ENCODE assay signal across 1 cellular context in the genomic region with DNA sequence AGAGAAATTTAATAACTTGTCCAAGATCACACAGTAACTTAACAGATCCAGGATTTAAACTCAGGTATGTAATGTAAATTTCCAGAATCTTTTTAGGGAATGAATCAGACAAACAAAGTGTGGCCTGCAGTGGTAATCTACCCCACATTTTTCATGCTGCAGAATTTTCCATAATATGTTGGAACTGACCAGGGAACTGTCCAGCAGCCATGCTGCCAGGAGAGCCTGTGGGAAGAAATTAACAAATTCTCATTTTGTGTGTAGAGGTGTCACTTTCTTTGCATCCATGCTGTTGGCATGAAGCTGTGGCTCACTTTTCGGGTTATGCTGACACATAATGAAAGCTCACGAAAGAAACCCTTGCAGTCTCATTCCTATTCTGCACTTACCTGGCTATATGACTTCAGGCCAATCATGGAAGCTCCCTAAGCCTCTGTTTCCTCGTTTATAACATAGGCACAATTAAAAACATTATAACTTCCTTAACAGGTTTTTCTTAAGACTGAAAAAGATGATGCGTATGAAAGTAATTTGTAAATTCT.
TF ChIP-seq lines count a peak whose summit lies in the region.

No MANE protein-coding gene starts in this region.

TF ChIP-seq in HCT116, 20 proteins besides CTCF, POLR2A, EP300 and RAD21 (continued from another document):
- TF ChIP-seq, protein P1, sequence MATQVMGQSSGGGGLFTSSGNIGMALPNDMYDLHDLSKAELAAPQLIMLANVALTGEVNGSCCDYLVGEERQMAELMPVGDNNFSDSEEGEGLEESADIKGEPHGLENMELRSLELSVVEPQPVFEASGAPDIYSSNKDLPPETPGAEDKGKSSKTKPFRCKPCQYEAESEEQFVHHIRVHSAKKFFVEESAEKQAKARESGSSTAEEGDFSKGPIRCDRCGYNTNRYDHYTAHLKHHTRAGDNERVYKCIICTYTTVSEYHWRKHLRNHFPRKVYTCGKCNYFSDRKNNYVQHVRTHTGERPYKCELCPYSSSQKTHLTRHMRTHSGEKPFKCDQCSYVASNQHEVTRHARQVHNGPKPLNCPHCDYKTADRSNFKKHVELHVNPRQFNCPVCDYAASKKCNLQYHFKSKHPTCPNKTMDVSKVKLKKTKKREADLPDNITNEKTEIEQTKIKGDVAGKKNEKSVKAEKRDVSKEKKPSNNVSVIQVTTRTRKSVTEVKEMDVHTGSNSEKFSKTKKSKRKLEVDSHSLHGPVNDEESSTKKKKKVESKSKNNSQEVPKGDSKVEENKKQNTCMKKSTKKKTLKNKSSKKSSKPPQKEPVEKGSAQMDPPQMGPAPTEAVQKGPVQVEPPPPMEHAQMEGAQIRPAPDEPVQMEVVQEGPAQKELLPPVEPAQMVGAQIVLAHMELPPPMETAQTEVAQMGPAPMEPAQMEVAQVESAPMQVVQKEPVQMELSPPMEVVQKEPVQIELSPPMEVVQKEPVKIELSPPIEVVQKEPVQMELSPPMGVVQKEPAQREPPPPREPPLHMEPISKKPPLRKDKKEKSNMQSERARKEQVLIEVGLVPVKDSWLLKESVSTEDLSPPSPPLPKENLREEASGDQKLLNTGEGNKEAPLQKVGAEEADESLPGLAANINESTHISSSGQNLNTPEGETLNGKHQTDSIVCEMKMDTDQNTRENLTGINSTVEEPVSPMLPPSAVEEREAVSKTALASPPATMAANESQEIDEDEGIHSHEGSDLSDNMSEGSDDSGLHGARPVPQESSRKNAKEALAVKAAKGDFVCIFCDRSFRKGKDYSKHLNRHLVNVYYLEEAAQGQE (IDR thresholded peaks at IDR 0.05; ENCODE audit: low read depth), result peak; percentile 34; the same call in 1 of the 2 replicates
- TF ChIP-seq CEBPB (IDR thresholded peaks at IDR 0.05; ENCODE audit: low read depth) (no peak), FOSL1 (IDR thresholded peaks at IDR 0.05; ENCODE audit: low read depth) (no peak)
- TF ChIP-seq, protein P2, sequence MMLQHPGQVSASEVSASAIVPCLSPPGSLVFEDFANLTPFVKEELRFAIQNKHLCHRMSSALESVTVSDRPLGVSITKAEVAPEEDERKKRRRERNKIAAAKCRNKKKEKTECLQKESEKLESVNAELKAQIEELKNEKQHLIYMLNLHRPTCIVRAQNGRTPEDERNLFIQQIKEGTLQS (IDR thresholded peaks at IDR 0.05), result no peak
